ENCODE assay signal across 20 cellular contexts in the genomic region with DNA sequence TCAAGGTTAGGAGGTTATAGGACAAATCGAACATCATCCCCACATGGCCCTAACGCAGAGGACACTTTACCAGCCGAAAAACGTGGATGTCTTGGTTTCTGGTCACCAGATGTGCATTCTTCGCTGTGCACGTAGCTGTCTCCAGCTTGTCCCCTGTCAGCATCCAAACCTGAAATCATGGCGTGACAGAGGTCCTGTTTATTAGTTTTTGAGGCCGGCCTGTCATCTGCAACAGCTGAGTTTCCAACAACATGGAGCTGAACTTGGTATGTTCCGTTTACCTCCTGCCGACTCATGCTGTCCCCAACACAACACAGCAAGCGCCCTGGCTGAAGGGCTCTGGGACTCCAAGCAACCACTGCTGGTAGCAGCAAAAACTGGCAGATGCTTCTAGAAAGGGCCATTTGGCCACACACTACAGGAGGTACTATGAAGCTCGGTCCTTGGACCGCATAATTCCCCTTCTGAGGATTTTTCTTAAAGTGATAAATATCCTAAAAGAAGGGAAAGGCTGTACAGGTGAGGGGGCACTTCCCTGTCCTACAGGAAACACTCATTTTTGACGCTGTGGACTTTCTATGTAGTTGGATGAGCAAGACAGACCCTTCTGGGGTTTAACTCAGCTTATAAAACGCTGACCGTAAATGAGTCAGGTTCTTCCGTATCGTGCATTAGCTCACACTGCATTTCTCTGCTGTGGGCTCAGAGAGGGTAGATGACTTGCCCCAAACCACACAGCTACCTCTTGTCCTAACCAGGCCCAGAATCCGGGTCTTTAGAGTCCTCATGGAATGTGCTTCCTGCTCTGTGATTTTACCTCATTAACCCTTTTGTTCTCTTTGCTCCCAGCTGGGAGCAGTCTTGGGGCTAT.
DNase-seq lines count a peak whose midpoint lies in the region; ATAC-seq, FAIRE-seq and TF ChIP-seq lines count a peak whose summit lies in the region.
"Had no signal": no experiment of that assay in that cellular context is flagged by ENCODE, and none has a peak within 500 bp of the region (broad histone marks: within the 10 kb centered on the region; RNA-seq: fewer than 3 reads in every experiment).

No MANE protein-coding gene starts in this region.

- H3K4me3 Mint-ChIP-seq in GM23338 (no peak overlapping the region), astrocyte (ENCODE audit: unreplicated experiment) (no peak overlapping the region)

- no peak overlapping the region for H3K4me2 ChIP-seq in GM23338
- H3K4me2 ChIP-seq in astrocyte (ENCODE audit: low read length): peak overlapping the region; percentile 11
- H3K4me2 ChIP-seq in hepatocyte: no peak overlapping the region

- H3K4me1 Mint-ChIP-seq in GM23338: peaks cover 7% of the 10 kb centered on the region
- no peaks in the 10 kb centered on the region for H3K4me1 Mint-ChIP-seq in astrocyte (ENCODE audit: low read depth, unreplicated experiment)

- H3K27ac ChIP-seq in GM23338 (ENCODE audit: low read depth): no peak overlapping the region
- no peak overlapping the region for H3K27ac ChIP-seq in astrocyte (ENCODE audit: low read depth, low read length)
- H3K27ac ChIP-seq in hepatocyte: no peak overlapping the region
- H3K27ac ChIP-seq: C4-2B had no signal

- no peak overlapping the region for H2AFZ ChIP-seq in GM23338
- H2AFZ ChIP-seq in astrocyte (ENCODE audit: low read depth, low read length): no peak overlapping the region
- H2AFZ ChIP-seq in hepatocyte: no peak overlapping the region

- peak overlapping the region; percentile 6 for H3K9ac ChIP-seq in astrocyte (ENCODE audit: low read length)

- H3K27me3 Mint-ChIP-seq in GM23338 (ENCODE audit: insufficient read depth, low read depth, poor library complexity) (peaks cover 5% of the 10 kb centered on the region), astrocyte (ENCODE audit: low read depth, unreplicated experiment) (no peaks in the 10 kb centered on the region)

- H3K9me3 Mint-ChIP-seq in GM23338 (no peaks in the 10 kb centered on the region), astrocyte (ENCODE audit: unreplicated experiment) (no peaks in the 10 kb centered on the region)

- no peaks in the 10 kb centered on the region for H3K9me3 ChIP-seq in astrocyte (ENCODE audit: insufficient read depth, low read depth, low read length)
- no peaks in the 10 kb centered on the region for H3K9me3 ChIP-seq in hepatocyte (ENCODE audit: low read depth)

- H3K4me1 ChIP-seq in GM23338 (ENCODE audit: insufficient read depth) (no peaks in the 10 kb centered on the region), astrocyte (ENCODE audit: insufficient read depth, low read length) (peaks cover 15% of the 10 kb centered on the region), hepatocyte (ENCODE audit: insufficient read depth) (no peaks in the 10 kb centered on the region)

- no peaks in the 10 kb centered on the region for H3K27me3 ChIP-seq in GM23338 (ENCODE audit: insufficient read depth)
- H3K27me3 ChIP-seq in astrocyte (ENCODE audit: insufficient read depth, low read length): no peaks in the 10 kb centered on the region
- no peaks in the 10 kb centered on the region for H3K27me3 ChIP-seq in hepatocyte

- ATAC-seq in GM23338 (no peak), GM19467 (IDR thresholded peaks at IDR 0.05; ENCODE audit: unreplicated experiment) (no peak)
- ATAC-seq: HepG2 had no signal

- H3K27ac Mint-ChIP-seq in GM23338 (no peak overlapping the region), astrocyte (ENCODE audit: unreplicated experiment) (no peak overlapping the region)

- H3K79me2 ChIP-seq in GM23338 (replicated peaks; ENCODE audit: insufficient read depth) (no peaks in the 10 kb centered on the region), astrocyte (ENCODE audit: insufficient read depth, low read length) (no peaks in the 10 kb centered on the region), hepatocyte (no peaks in the 10 kb centered on the region)

- no peaks in the 10 kb centered on the region for H3F3A ChIP-seq in GM23338 (replicated peaks; ENCODE audit: low read depth)

- H3K36me3 ChIP-seq in GM23338 (ENCODE audit: insufficient read depth) (no peaks in the 10 kb centered on the region), astrocyte (ENCODE audit: insufficient read depth, low read length) (peaks cover 1% of the 10 kb centered on the region), hepatocyte (replicated peaks; ENCODE audit: insufficient read depth, low read depth) (no peaks in the 10 kb centered on the region)

- H4K20me1 ChIP-seq in GM23338 (replicated peaks; ENCODE audit: insufficient read depth) (no peaks in the 10 kb centered on the region), astrocyte (ENCODE audit: insufficient read depth, low read length) (no peaks in the 10 kb centered on the region), hepatocyte (ENCODE audit: insufficient read depth, poor library complexity, severe bottlenecking) (no peaks in the 10 kb centered on the region)

- H3K36me3 Mint-ChIP-seq in GM23338 (ENCODE audit: low read depth) (no peaks in the 10 kb centered on the region), astrocyte (ENCODE audit: low read depth, unreplicated experiment) (peaks cover 11% of the 10 kb centered on the region)

- 86% methylated on average over 19 of the region's 19 CpGs for WGBS in hepatocyte (ENCODE audit: low lambda C conversion rate, missing lambda C conversion rate)

- H3K4me3 ChIP-seq in GM23338 (no peak overlapping the region), astrocyte (ENCODE audit: insufficient read depth, low read depth, low read length) (no peak overlapping the region), hepatocyte (no peak overlapping the region)

- FAIRE-seq in astrocyte (lab: Jason Lieb, UNC): no peak
- FAIRE-seq: H1, HepG2, RCC 7860 had no signal

- DNase-seq in AG08395 (ENCODE audit: low spot score): peak; percentile 37
- peak; percentile 37 for DNase-seq in GM23338 (ENCODE audit: low spot score)
- peak; percentile 34 for DNase-seq in astrocyte (ENCODE audit: low read depth)
- DNase-seq in medulla oblongata (ENCODE audit: extremely low spot score): peak; percentile 35
- no peak for DNase-seq in COR-L47 (lab: John Stamatoyannopoulos, UW)
- no peak for DNase-seq in NCI-H526 treated with DMSO at 0.1 percent for 48 hours (lab: John Stamatoyannopoulos, UW)
- no peak for DNase-seq in hepatocyte (ENCODE audit: low spot score)
- DNase-seq: GDM1, Karpas-422, MM.1S, NCI-H1105 treated with DMSO at 0.1 percent for 48 hours, NCI-H187, NCI-H2171, NCI-H510A, SIG-M5 had no signal

- TF ChIP-seq CTCF in GM23338 (conservative IDR thresholded peaks at IDR 0.05; ENCODE audit: low read depth in 2 of 2) (no peak), astrocyte (IDR thresholded peaks at IDR 0.05; ENCODE audit: insufficient read depth, low read depth, low read length) (no peak), hepatocyte (IDR thresholded peaks at IDR 0.05; ENCODE audit: poor library complexity) (no peak)

- H3K9me2 ChIP-seq in GM23338 (ENCODE audit: insufficient read depth) (no peaks in the 10 kb centered on the region), hepatocyte (replicated peaks; ENCODE audit: insufficient read depth) (no peaks in the 10 kb centered on the region)

TF ChIP-seq in GM23338, 12 proteins besides CTCF, POLR2A, EP300 and RAD21:
- TF ChIP-seq, protein P1, sequence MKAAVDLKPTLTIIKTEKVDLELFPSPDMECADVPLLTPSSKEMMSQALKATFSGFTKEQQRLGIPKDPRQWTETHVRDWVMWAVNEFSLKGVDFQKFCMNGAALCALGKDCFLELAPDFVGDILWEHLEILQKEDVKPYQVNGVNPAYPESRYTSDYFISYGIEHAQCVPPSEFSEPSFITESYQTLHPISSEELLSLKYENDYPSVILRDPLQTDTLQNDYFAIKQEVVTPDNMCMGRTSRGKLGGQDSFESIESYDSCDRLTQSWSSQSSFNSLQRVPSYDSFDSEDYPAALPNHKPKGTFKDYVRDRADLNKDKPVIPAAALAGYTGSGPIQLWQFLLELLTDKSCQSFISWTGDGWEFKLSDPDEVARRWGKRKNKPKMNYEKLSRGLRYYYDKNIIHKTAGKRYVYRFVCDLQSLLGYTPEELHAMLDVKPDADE (IDR thresholded peaks at IDR 0.05): no peak
- TF ChIP-seq POLR2AphosphoS5 (IDR thresholded peaks at IDR 0.05; ENCODE audit: low read depth): no peak
- no peak for TF ChIP-seq EZH2 (IDR thresholded peaks at IDR 0.05; ENCODE audit: low read depth, unreplicated experiment)
- TF ChIP-seq EZH2phosphoT487 (IDR thresholded peaks at IDR 0.05; ENCODE audit: unreplicated experiment): no peak
- no peak for TF ChIP-seq ZNF331 (CRISPR knock-in tag; IDR thresholded peaks at IDR 0.05; ENCODE audit: low read depth)

Comparison
In these comparisons a context has a peak if more than half of its experiments do, and no peak if none do; other contexts are left out.
1. DNase-seq: peak in AG08395 (single experiment), GM23338 (single experiment), astrocyte (single experiment) and medulla oblongata (single experiment); none in COR-L47 (single experiment), NCI-H526 treated with DMSO at 0.1 percent for 48 hours (single experiment) and hepatocyte (single experiment).